Comparison of ENCODE assay signal across 7 cellular contexts in genomic region chr15:78000089-78000926, GRCh38.
DNase-seq lines count a peak whose midpoint lies in the region; TF ChIP-seq lines count a peak whose summit lies in the region.

No MANE protein-coding gene starts in this region.

- H3K4me3 ChIP-seq in GM12875 (ENCODE audit: low read depth, low read length) (no peak overlapping the region), HL-60 (replicated peaks; ENCODE audit: insufficient read depth, low read length) (no peak overlapping the region)

- no peaks in the 10 kb centered on the region for H3K27me3 ChIP-seq in HL-60 (ENCODE audit: insufficient read depth, poor library complexity, severe bottlenecking)

- peak overlapping the region; percentile 14 for H3K27ac ChIP-seq in HL-60 (replicated peaks)

- TF ChIP-seq CTCF in GM12875 (IDR thresholded peaks at IDR 0.05; ENCODE audit: borderline replicate concordance, insufficient read depth, low read depth, low read length) (peak; percentile 69), HL-60 (IDR thresholded peaks at IDR 0.05; ENCODE audit: insufficient read depth, low read length) (peak; percentile 71)

- DNase-seq in HL-60 (ENCODE audit: low read depth in 1 of 2, low spot score in 1 of 2) (peak; percentile 67 to 85), T-helper 2 cell (peak; percentile 59 to 82 (median 62)), amniotic epithelial cell (ENCODE audit: low read depth) (peak; percentile 78), iPS-NIHi7 (ENCODE audit: extremely low spot score) (peak; percentile 95), NCI-H446 treated with DMSO at 0.1 percent for 48 hours (lab: John Stamatoyannopoulos, UW) (no peak)
- peak; percentile 79 to 84 for DNase-seq in stimulated activated CD4-positive, alpha-beta T cell treated with anti-CD3 and anti-CD28 coated beads, Interleukin-2, amount 100 ng/mL, for 24 hours
